3 cellular contexts compared by ENCODE assay signal in genomic region chr2:10234013-10234306, GRCh38.
TF ChIP-seq lines count a peak whose summit lies in the region.

No MANE protein-coding gene starts in this region.

TF ChIP-seq in HCT116, 20 proteins besides CTCF, POLR2A, EP300 and RAD21:
- TF ChIP-seq EZH2phosphoT487 (IDR thresholded peaks at IDR 0.05; ENCODE audit: borderline replicate concordance) (no peak), YY1 (IDR thresholded peaks at IDR 0.05; ENCODE audit: extremely low read depth, insufficient replicate concordance, low read depth, low read length) (no peak), EZH2 (IDR thresholded peaks at IDR 0.05) (no peak), TCF7L2 (IDR thresholded peaks at IDR 0.05; ENCODE audit: borderline replicate concordance, extremely low read depth, insufficient read depth, insufficient read length) (no peak), POLR2AphosphoS5 (IDR thresholded peaks at IDR 0.05; ENCODE audit: low read depth, low read length) (no peak), EGR1 (IDR thresholded peaks at IDR 0.05; ENCODE audit: low read depth) (no peak), CEBPB (IDR thresholded peaks at IDR 0.05; ENCODE audit: low read depth) (no peak), ELF1 (IDR thresholded peaks at IDR 0.05; ENCODE audit: borderline replicate concordance, low read depth) (no peak), ZBTB33 (IDR thresholded peaks at IDR 0.05; ENCODE audit: extremely low read depth, insufficient replicate concordance, low read length) (no peak), ATF3 (IDR thresholded peaks at IDR 0.05) (no peak)
- TF ChIP-seq, protein P1, sequence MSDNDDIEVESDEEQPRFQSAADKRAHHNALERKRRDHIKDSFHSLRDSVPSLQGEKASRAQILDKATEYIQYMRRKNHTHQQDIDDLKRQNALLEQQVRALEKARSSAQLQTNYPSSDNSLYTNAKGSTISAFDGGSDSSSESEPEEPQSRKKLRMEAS (IDR thresholded peaks at IDR 0.05), result no peak

TF ChIP-seq in GM12878, 131 proteins besides CTCF, POLR2A, EP300 and RAD21:
- TF ChIP-seq, protein P2, sequence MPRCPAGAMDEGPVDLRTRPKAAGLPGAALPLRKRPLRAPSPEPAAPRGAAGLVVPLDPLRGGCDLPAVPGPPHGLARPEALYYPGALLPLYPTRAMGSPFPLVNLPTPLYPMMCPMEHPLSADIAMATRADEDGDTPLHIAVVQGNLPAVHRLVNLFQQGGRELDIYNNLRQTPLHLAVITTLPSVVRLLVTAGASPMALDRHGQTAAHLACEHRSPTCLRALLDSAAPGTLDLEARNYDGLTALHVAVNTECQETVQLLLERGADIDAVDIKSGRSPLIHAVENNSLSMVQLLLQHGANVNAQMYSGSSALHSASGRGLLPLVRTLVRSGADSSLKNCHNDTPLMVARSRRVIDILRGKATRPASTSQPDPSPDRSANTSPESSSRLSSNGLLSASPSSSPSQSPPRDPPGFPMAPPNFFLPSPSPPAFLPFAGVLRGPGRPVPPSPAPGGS (IDR thresholded peaks at IDR 0.05; ENCODE audit: borderline replicate concordance, insufficient read depth, low read depth, low read length, poor library complexity, severe bottlenecking), result peak; percentile 46
- TF ChIP-seq LARP7 (IDR thresholded peaks at IDR 0.05), result no peak
TF ChIP-seq in GM12878: peak in this region for 1.

TF ChIP-seq in HepG2, 621 proteins besides CTCF, POLR2A, EP300 and RAD21:
- TF ChIP-seq, protein P3, sequence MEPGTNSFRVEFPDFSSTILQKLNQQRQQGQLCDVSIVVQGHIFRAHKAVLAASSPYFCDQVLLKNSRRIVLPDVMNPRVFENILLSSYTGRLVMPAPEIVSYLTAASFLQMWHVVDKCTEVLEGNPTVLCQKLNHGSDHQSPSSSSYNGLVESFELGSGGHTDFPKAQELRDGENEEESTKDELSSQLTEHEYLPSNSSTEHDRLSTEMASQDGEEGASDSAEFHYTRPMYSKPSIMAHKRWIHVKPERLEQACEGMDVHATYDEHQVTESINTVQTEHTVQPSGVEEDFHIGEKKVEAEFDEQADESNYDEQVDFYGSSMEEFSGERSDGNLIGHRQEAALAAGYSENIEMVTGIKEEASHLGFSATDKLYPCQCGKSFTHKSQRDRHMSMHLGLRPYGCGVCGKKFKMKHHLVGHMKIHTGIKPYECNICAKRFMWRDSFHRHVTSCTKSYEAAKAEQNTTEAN (CRISPR knock-in tag; conservative IDR thresholded peaks at IDR 0.05), result peak; percentile 36; the same call in 1 of the 2 replicates
- no peak for TF ChIP-seq ZBTB8A (CRISPR knock-in tag; IDR thresholded peaks at IDR 0.05; ENCODE audit: borderline replicate concordance, low read depth)
